In the genomic region with DNA sequence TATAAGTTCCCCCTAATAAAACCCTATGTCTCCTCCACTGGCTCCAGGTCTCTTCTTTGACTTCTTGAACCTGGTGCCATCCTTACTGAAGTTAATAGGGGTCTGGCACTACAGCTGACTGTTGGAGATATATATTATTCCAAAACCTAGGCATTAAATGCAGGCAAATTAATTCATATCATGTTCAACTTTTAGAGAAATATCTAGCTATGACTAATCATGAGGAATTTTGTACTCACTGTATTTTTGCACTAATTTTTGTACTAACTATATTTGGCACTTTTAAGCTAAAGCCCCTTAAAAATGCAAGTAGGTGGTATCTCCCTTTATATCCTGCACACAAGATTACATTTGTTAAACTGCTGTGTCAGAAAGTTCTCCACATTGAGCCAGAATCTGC, we compare ENCODE assay signal across 29 cellular contexts. TPM values are rescaled to one million over a fixed set of nuclear protein-coding genes. Genes with fewer than 3 reads are reported as not detected.
DNase-seq lines count a peak whose midpoint lies in the region; FAIRE-seq and TF ChIP-seq lines count a peak whose summit lies in the region.
"Had no signal": no experiment of that assay in that cellular context is flagged by ENCODE, and none has a peak within 500 bp of the region (broad histone marks: within the 10 kb centered on the region; RNA-seq: fewer than 3 reads in every experiment).

No MANE protein-coding gene starts in this region.

- no peak overlapping the region for H2BK5ac ChIP-seq in H1 (ENCODE audit: low read depth, low read length)

- H3K79me2 ChIP-seq in astrocyte (ENCODE audit: insufficient read depth, low read length) (no peaks in the 10 kb centered on the region), H1 (ENCODE audit: control insufficient read depth in 1 of 2, insufficient read depth in 2 of 2, low read length in 2 of 2) (no peaks in the 10 kb centered on the region)

- no peak overlapping the region for H3K23ac ChIP-seq in H1 (ENCODE audit: insufficient read length)

- TF ChIP-seq CTCF in astrocyte (IDR thresholded peaks at IDR 0.05; ENCODE audit: insufficient read depth, low read depth, low read length) (no peak), H1 (IDR thresholded peaks at IDR 0.05; ENCODE audit: control extremely low read depth in 1 of 3, insufficient read depth in 1 of 3, low read depth in 1 of 3, low read length in 3 of 3) (no peak), type B pancreatic cell (conservative IDR thresholded peaks at IDR 0.05) (no peak)

- H3K56ac ChIP-seq in H1 (replicated peaks; ENCODE audit: insufficient read length, low read depth, low read length) = no peak overlapping the region

- H3K4ac ChIP-seq in H1 (replicated peaks; ENCODE audit: insufficient read length, low read depth, low read length) = no peak overlapping the region

- no peak for TF ChIP-seq POLR2A in H1 (IDR thresholded peaks at IDR 0.05; ENCODE audit: control extremely low read depth in 1 of 2, low read depth in 2 of 2, low read length in 2 of 2)

- H2BK12ac ChIP-seq in H1 (ENCODE audit: low read depth, low read length) = no peak overlapping the region

- CTCF ChIA-PET in H1 (lab: Charles Lee; ENCODE audit: partially characterized antibody) = interaction anchor here (1.4 to 3.0 kb wide), 3 partner anchors 15 to 45 kb away, joined by 5 to 16 read pairs (median 7); no protein-coding TSS in a partner anchor

- FAIRE-seq in astrocyte (lab: Jason Lieb, UNC) (peak; percentile 13), H1 (lab: Jason Lieb, UNC) (no peak)
- FAIRE-seq: A204.1, GM12878, GM12892, GM18507 had no signal

- DNase-seq in astrocyte (ENCODE audit: low read depth) (no peak), H1 (ENCODE audit: low read depth in 1 of 2, low spot score in 2 of 2) (no peak), NCI-H446 (lab: John Stamatoyannopoulos, UW) (no peak), type B pancreatic cell (ENCODE audit: extremely low spot score, unreplicated experiment) (no peak)
- DNase-seq: 8988T; ACHN; BE2C; C1 segment of cervical spinal cord; CD4-positive, alpha-beta memory T cell; CD4-positive, CD25-positive, alpha-beta regulatory T cell; CD8-positive, alpha-beta memory T cell; COR-L47; DMS 273 treated with DMSO at 0.1 percent for 48 hours; DMS153; DMS53; DMS79; DND-41; EL; GDM1 had no signal

- no peak overlapping the region for H4K8ac ChIP-seq in H1 (ENCODE audit: extremely low read depth, insufficient read depth, low read length)

- H3K27ac ChIP-seq in astrocyte (ENCODE audit: low read depth, low read length) = no peak overlapping the region
- H3K27ac ChIP-seq in H1 (ENCODE audit: low read depth, low read length) = no peak overlapping the region
- H3K27ac ChIP-seq: BLaER1 had no signal

- POLR2A ChIA-PET in H1 (lab: Charles Lee; ENCODE audit: partially characterized antibody) = interaction anchor here (1.1 kb wide), 1 partner anchor 118 kb away, joined by 3 read pairs; a partner anchor contains a TSS

- H3K4me3 Mint-ChIP-seq in astrocyte (ENCODE audit: unreplicated experiment) = no peak overlapping the region
- H3K4me3 Mint-ChIP-seq in type B pancreatic cell = no peak overlapping the region
- H3K4me3 Mint-ChIP-seq: CD14-positive monocyte; CD4-positive, alpha-beta memory T cell; CD4-positive, CD25-positive, alpha-beta regulatory T cell; CD8-positive, alpha-beta memory T cell had no signal

- no peaks in the 10 kb centered on the region for H3K23me2 ChIP-seq in H1 (ENCODE audit: low read depth, low read length)

- H3K27me3 Mint-ChIP-seq in astrocyte (ENCODE audit: low read depth, unreplicated experiment) (no peaks in the 10 kb centered on the region), type B pancreatic cell (peaks cover 18% of the 10 kb centered on the region)

- no peak overlapping the region for H2AK5ac ChIP-seq in H1 (ENCODE audit: low read depth, low read length)

- no peak overlapping the region for H2BK15ac ChIP-seq in H1 (ENCODE audit: low read length)

- TF ChIP-seq RAD21 in H1 (IDR thresholded peaks at IDR 0.05 in 1 of 2, conservative IDR thresholded peaks at IDR 0.05 in 1 of 2; ENCODE audit: low read depth in 2 of 2, low read length in 2 of 2) = no peak

- H3K9me3 Mint-ChIP-seq in astrocyte (ENCODE audit: unreplicated experiment) = peaks cover 3% of the 10 kb centered on the region
- H3K9me3 Mint-ChIP-seq in type B pancreatic cell = no peaks in the 10 kb centered on the region
- H3K9me3 Mint-ChIP-seq: CD4-positive, alpha-beta memory T cell; CD8-positive, alpha-beta memory T cell had no signal

- no peak overlapping the region for H3K27ac Mint-ChIP-seq in astrocyte (ENCODE audit: unreplicated experiment)
- H3K27ac Mint-ChIP-seq in type B pancreatic cell = no peak overlapping the region
- H3K27ac Mint-ChIP-seq: CD14-positive monocyte; CD4-positive, CD25-positive, alpha-beta regulatory T cell had no signal

- no peak overlapping the region for H4K91ac ChIP-seq in H1 (replicated peaks; ENCODE audit: insufficient read length, low read length)

- H3K4me3 ChIP-seq in astrocyte (ENCODE audit: insufficient read depth, low read depth, low read length) (no peak overlapping the region), H1 (ENCODE audit: extremely low read depth in 1 of 4, insufficient read depth in 2 of 4, low read depth in 3 of 4, low read length in 4 of 4) (no peak overlapping the region)
- H3K4me3 ChIP-seq: BLaER1, GM12878 had no signal

- H3K27me3 ChIP-seq in astrocyte (ENCODE audit: insufficient read depth, low read length) = peaks cover 4% of the 10 kb centered on the region
- H3K27me3 ChIP-seq in H1 (replicated peaks in 1 of 4; ENCODE audit: control insufficient read depth in 3 of 4, extremely low read depth in 1 of 4, insufficient read depth in 3 of 4, low read length in 3 of 4) = no peaks in the 10 kb centered on the region
- H3K27me3 ChIP-seq: BE2C, BLaER1 had no signal

- H3K4me1 Mint-ChIP-seq in astrocyte (ENCODE audit: low read depth, unreplicated experiment) (no peaks in the 10 kb centered on the region), type B pancreatic cell (ENCODE audit: unreplicated experiment) (no peaks in the 10 kb centered on the region)
- H3K4me1 Mint-ChIP-seq: CD14-positive monocyte; CD4-positive, alpha-beta memory T cell; CD4-positive, CD25-positive, alpha-beta regulatory T cell; CD8-positive, alpha-beta memory T cell had no signal

- H3K4me1 ChIP-seq in astrocyte (ENCODE audit: insufficient read depth, low read length) (no peaks in the 10 kb centered on the region), H1 (replicated peaks in 1 of 4; ENCODE audit: control insufficient read depth in 3 of 4, insufficient read depth in 4 of 4, low read length in 3 of 4) (peaks cover under 1 to 3% (median 2%) of the 10 kb centered on the region in 4 experiments; a peak in 6 of 7 replicates)
- H3K4me1 ChIP-seq: BE2C, BLaER1 had no signal

- peak overlapping the region; percentile 92; the same call in 1 of the 2 replicates for H2BK20ac ChIP-seq in H1 (ENCODE audit: low read length)

- no peak overlapping the region for H4K5ac ChIP-seq in H1 (ENCODE audit: insufficient read length, low read depth, low read length)

- H3K4me2 ChIP-seq in astrocyte (ENCODE audit: low read length) (no peak overlapping the region), H1 (ENCODE audit: insufficient read depth in 1 of 2, low read depth in 2 of 2, low read length in 2 of 2) (no peak overlapping the region)
- H3K4me2 ChIP-seq: BLaER1 had no signal

- H3K9me3 ChIP-seq in astrocyte (ENCODE audit: insufficient read depth, low read depth, low read length) (no peaks in the 10 kb centered on the region), H1 (ENCODE audit: insufficient read depth in 2 of 2, low read depth in 1 of 2, low read length in 1 of 2) (no peaks in the 10 kb centered on the region)
- H3K9me3 ChIP-seq: BE2C, BLaER1 had no signal

- no peaks in the 10 kb centered on the region for H3K79me1 ChIP-seq in H1 (ENCODE audit: low read depth, low read length)

- no peaks in the 10 kb centered on the region for H3K36me3 Mint-ChIP-seq in astrocyte (ENCODE audit: low read depth, unreplicated experiment)
- no peaks in the 10 kb centered on the region for H3K36me3 Mint-ChIP-seq in type B pancreatic cell
- H3K36me3 Mint-ChIP-seq: CD14-positive monocyte; CD4-positive, alpha-beta memory T cell; CD4-positive, CD25-positive, alpha-beta regulatory T cell had no signal

- H3K36me3 ChIP-seq in astrocyte (ENCODE audit: insufficient read depth, low read length) = no peaks in the 10 kb centered on the region
- H3K36me3 ChIP-seq in H1 (ENCODE audit: control insufficient read depth in 2 of 4, insufficient read depth in 4 of 4, low read length in 3 of 4) = no peaks in the 10 kb centered on the region
- H3K36me3 ChIP-seq: BE2C, BLaER1 had no signal

- H3K14ac ChIP-seq in H1 (ENCODE audit: insufficient read length) = no peak overlapping the region

- H3K18ac ChIP-seq in H1 (ENCODE audit: extremely low read depth, low read length) = no peak overlapping the region

- H4K20me1 ChIP-seq in astrocyte (ENCODE audit: insufficient read depth, low read length) = no peaks in the 10 kb centered on the region
- H4K20me1 ChIP-seq in H1 (replicated peaks in 1 of 2; ENCODE audit: control insufficient read depth in 1 of 2, insufficient read depth in 2 of 2, low read length in 2 of 2) = no peaks in the 10 kb centered on the region
- H4K20me1 ChIP-seq: BLaER1 had no signal

- H2AFZ ChIP-seq in astrocyte (ENCODE audit: low read depth, low read length) (no peak overlapping the region), H1 (ENCODE audit: low read length) (no peak overlapping the region)

- H3K9ac ChIP-seq in astrocyte (ENCODE audit: low read length) = no peak overlapping the region
- H3K9ac ChIP-seq in H1 (replicated peaks in 1 of 4; ENCODE audit: extremely low read depth in 1 of 4, low read depth in 3 of 4, low read length in 3 of 4) = no peak overlapping the region
- H3K9ac ChIP-seq: BLaER1 had no signal

- H2BK120ac ChIP-seq in H1 (replicated peaks; ENCODE audit: low read depth, low read length) = no peak overlapping the region

- TF ChIP-seq EP300 in H1 (IDR thresholded peaks at IDR 0.05; ENCODE audit: borderline replicate concordance in 1 of 2, low read depth in 2 of 2, low read length in 2 of 2) = no peak

RNA-seq across cellular contexts. Expression of a gene that starts 10.9 kb away (rescaled TPM):
- total RNA-seq in astrocyte (not detected in 2 replicates), type B pancreatic cell (ENCODE audit: low replicate concordance) (not detected in 2 replicates)
- 1.5 and 2.0 TPM in 2 replicates for total RNA-seq in H1 (2021; fragmentation: NEBNext Ultra II Directional; extraction: Animal tissue kit (Norgen Biotek cat#: 25700))
- 2.9 and 6.6 TPM in 2 replicates for polyA plus RNA-seq in H1 (2011; rRNA removed)
- polyA plus RNA-seq in H1 (2011; cell fraction: cytosol; rRNA removed) = 4.8 TPM
- polyA plus RNA-seq in H1 (2011; cell fraction: nucleus; rRNA removed) = 2.9 TPM
- polyA plus RNA-seq in H1 (2012, experiment 1 of 2) = 0.43 to 1.7 TPM (median 1.5 TPM) in 4 replicates
- polyA plus RNA-seq in H1 (2012, experiment 2 of 2) = 4.9 TPM
- polyA plus RNA-seq in H1 (2013, experiment 1 of 2) = 2.8 TPM
- polyA plus RNA-seq in H1 (2013, experiment 2 of 2) = 2.5 TPM
- 1.6 TPM in 1 of 2 replicates, not detected in the other for polyA minus RNA-seq in H1 (2011; rRNA and poly(A)+ RNA removed)
- polyA minus RNA-seq in H1 (2011; cell fraction: cytosol; rRNA and poly(A)+ RNA removed) = not detected
- not detected for polyA minus RNA-seq in H1 (2011; cell fraction: nucleus; rRNA and poly(A)+ RNA removed)
- total RNA-seq: A673; CD4-positive, alpha-beta memory T cell; CD4-positive, CD25-positive, alpha-beta regulatory T cell; CD8-positive, alpha-beta memory T cell; Daoy; G401; GM12878 had no signal
- polyA plus RNA-seq: AG04450; CD14-positive monocyte; CD4-positive, alpha-beta memory T cell; CD4-positive, CD25-positive, alpha-beta regulatory T cell; CD8-positive, alpha-beta memory T cell; GM12878 had no signal

RNA-seq across cellular contexts. Expression of a gene that starts 19.3 kb away (rescaled TPM):
- not detected in 2 replicates for total RNA-seq in astrocyte
- 0.42 TPM in 1 of 2 replicates, not detected in the other for total RNA-seq in H1 (2021; fragmentation: NEBNext Ultra II Directional; extraction: Animal tissue kit (Norgen Biotek cat#: 25700))
- polyA plus RNA-seq in H1 (2011; rRNA removed) = 0.11 TPM in 1 of 2 replicates, not detected in the other
- 0.26 TPM for polyA plus RNA-seq in H1 (2011; cell fraction: cytosol; rRNA removed)
- polyA plus RNA-seq in H1 (2011; cell fraction: nucleus; rRNA removed) = not detected
- polyA plus RNA-seq in H1 (2012, experiment 1 of 2) = 0.19 TPM in 1 of 4 replicates, not detected in the others
- polyA plus RNA-seq in H1 (2012, experiment 2 of 2) = not detected
- 0.06 TPM for polyA plus RNA-seq in H1 (2013, experiment 1 of 2)
- 0.22 TPM for polyA plus RNA-seq in H1 (2013, experiment 2 of 2)
- not detected in 2 replicates for polyA minus RNA-seq in H1 (2011; rRNA and poly(A)+ RNA removed)
- polyA minus RNA-seq in H1 (2011; cell fraction: cytosol; rRNA and poly(A)+ RNA removed) = not detected
- polyA minus RNA-seq in H1 (2011; cell fraction: nucleus; rRNA and poly(A)+ RNA removed) = not detected
- total RNA-seq in type B pancreatic cell (ENCODE audit: low replicate concordance) = not detected in 2 replicates
- total RNA-seq: A673; CD4-positive, alpha-beta memory T cell; CD4-positive, CD25-positive, alpha-beta regulatory T cell; CD8-positive, alpha-beta memory T cell; Daoy; G401; GM12878 had no signal
- polyA plus RNA-seq: AG04450; CD14-positive monocyte; CD4-positive, alpha-beta memory T cell; CD4-positive, CD25-positive, alpha-beta regulatory T cell; CD8-positive, alpha-beta memory T cell; GM12878 had no signal

RNA-seq across cellular contexts. Expression of a gene that starts 26.5 kb away (rescaled TPM):
- total RNA-seq in astrocyte (not detected in 2 replicates), type B pancreatic cell (ENCODE audit: low replicate concordance) (not detected in 2 replicates)
- 0.41 TPM in 1 of 2 replicates, not detected in the other for total RNA-seq in H1 (2021; fragmentation: NEBNext Ultra II Directional; extraction: Animal tissue kit (Norgen Biotek cat#: 25700))
- 0.20 and 0.55 TPM in 2 replicates for polyA plus RNA-seq in H1 (2011; rRNA removed)
- 0.30 TPM for polyA plus RNA-seq in H1 (2011; cell fraction: cytosol; rRNA removed)
- polyA plus RNA-seq in H1 (2011; cell fraction: nucleus; rRNA removed) = 0.50 TPM
- polyA plus RNA-seq in H1 (2012, experiment 1 of 2) = 0.19 to 0.43 TPM (median 0.33 TPM) in 3 of 4 replicates, not detected in the other
- not detected for polyA plus RNA-seq in H1 (2012, experiment 2 of 2)
- polyA plus RNA-seq in H1 (2013, experiment 1 of 2) = 0.24 TPM
- polyA plus RNA-seq in H1 (2013, experiment 2 of 2) = 0.39 TPM
- not detected in 2 replicates for polyA minus RNA-seq in H1 (2011; rRNA and poly(A)+ RNA removed)
- polyA minus RNA-seq in H1 (2011; cell fraction: cytosol; rRNA and poly(A)+ RNA removed) = not detected
- not detected for polyA minus RNA-seq in H1 (2011; cell fraction: nucleus; rRNA and poly(A)+ RNA removed)
- total RNA-seq: A673; CD4-positive, alpha-beta memory T cell; Daoy; G401; GM12878 had no signal
- polyA plus RNA-seq: AG04450; CD14-positive monocyte; CD8-positive, alpha-beta memory T cell had no signal

RNA-seq across cellular contexts. Expression of a gene that starts 51.5 kb away (rescaled TPM):
- total RNA-seq in astrocyte (not detected in 2 replicates), type B pancreatic cell (ENCODE audit: low replicate concordance) (0.17 TPM in 1 of 2 replicates, not detected in the other)
- total RNA-seq in H1 (2021; fragmentation: NEBNext Ultra II Directional; extraction: Animal tissue kit (Norgen Biotek cat#: 25700)) = not detected in 2 replicates
- polyA plus RNA-seq in H1 (2011; rRNA removed) = 0.05 TPM in 2 replicates
- polyA plus RNA-seq in H1 (2011; cell fraction: cytosol; rRNA removed) = 0.49 TPM
- polyA plus RNA-seq in H1 (2011; cell fraction: nucleus; rRNA removed) = 0.07 TPM
- 0.10 TPM in 1 of 4 replicates, not detected in the others for polyA plus RNA-seq in H1 (2012, experiment 1 of 2)
- not detected for polyA plus RNA-seq in H1 (2012, experiment 2 of 2)
- 0.18 TPM for polyA plus RNA-seq in H1 (2013, experiment 1 of 2)
- polyA plus RNA-seq in H1 (2013, experiment 2 of 2) = 0.15 TPM
- polyA minus RNA-seq in H1 (2011; rRNA and poly(A)+ RNA removed) = 0.09 TPM in 1 of 2 replicates, not detected in the other
- polyA minus RNA-seq in H1 (2011; cell fraction: cytosol; rRNA and poly(A)+ RNA removed) = not detected
- polyA minus RNA-seq in H1 (2011; cell fraction: nucleus; rRNA and poly(A)+ RNA removed) = not detected
- total RNA-seq: A673, Daoy, G401, GM12878 had no signal
